8 cellular contexts compared by ENCODE assay signal in the genomic region with DNA sequence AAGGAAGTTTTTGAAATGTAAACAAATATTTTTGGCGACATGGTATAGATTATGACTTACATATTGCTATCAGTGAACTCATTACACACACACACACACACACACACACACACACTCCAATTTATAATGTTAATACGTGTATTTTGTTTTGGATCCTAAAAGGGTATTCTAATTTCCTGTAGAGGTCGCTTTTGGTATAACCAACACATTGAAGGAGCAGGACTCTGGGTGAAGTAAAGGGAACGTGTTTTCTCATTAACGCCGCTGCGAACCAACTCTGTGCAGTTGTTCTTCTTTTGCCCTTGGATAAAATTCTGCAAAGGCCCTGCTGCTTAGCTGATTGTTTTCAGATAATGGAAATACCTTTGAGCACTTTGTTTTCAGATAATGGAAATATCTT.
DNase-seq lines count a peak whose midpoint lies in the region; ATAC-seq lines count a peak whose summit lies in the region.
"Had no signal": no experiment of that assay in that cellular context is flagged by ENCODE, and none has a peak within 500 bp of the region (broad histone marks: within the 10 kb centered on the region; RNA-seq: fewer than 3 reads in every experiment).

No MANE protein-coding gene starts in this region.

- DNase-seq in OCI-M1 (lab: John Stamatoyannopoulos, UW) (peak; percentile 49), midbrain (lab: John Stamatoyannopoulos, UW) (peak; percentile 24), NCI-H1048 (lab: John Stamatoyannopoulos, UW) (no peak), germinal center (ENCODE audit: low spot score) (no peak), HuH-7 (ENCODE audit: low spot score) (no peak)
- DNase-seq: stimulated activated naive CD4-positive, alpha-beta T cell treated with Interleukin-2 at 50 U/mL for 16 hours had no signal

- ATAC-seq in GM18517 (IDR thresholded peaks at IDR 0.05; ENCODE audit: unreplicated experiment) (peak; percentile 80), HG02623 (IDR thresholded peaks at IDR 0.05; ENCODE audit: unreplicated experiment) (peak; percentile 66)

Comparison
In these comparisons a context has a peak if more than half of its experiments do, and no peak if none do; other contexts are left out.
1. DNase-seq: peak in OCI-M1 (single experiment) and midbrain (single experiment); none in NCI-H1048 (single experiment), germinal center (single experiment) and HuH-7 (single experiment).